ENCODE assay signal across 22 cellular contexts in genomic region chr15:62432702-62433398, GRCh38. TPM values are rescaled to one million over a fixed set of nuclear protein-coding genes. Genes with fewer than 3 reads are reported as not detected.
DNase-seq lines count a peak whose midpoint lies in the region; ATAC-seq, FAIRE-seq and TF ChIP-seq lines count a peak whose summit lies in the region.
"Had no signal": no experiment of that assay in that cellular context is flagged by ENCODE, and none has a peak within 500 bp of the region (broad histone marks: within the 10 kb centered on the region; RNA-seq: fewer than 3 reads in every experiment).

No MANE protein-coding gene starts in this region.

- no peak overlapping the region for H3K4me2 ChIP-seq in keratinocyte (ENCODE audit: control insufficient read depth, extremely low read depth, insufficient read depth, low read depth, low read length)

- H3K36me3 ChIP-seq in keratinocyte (ENCODE audit: control insufficient read depth in 2 of 2, extremely low read depth in 1 of 2, insufficient read depth in 2 of 2, low read length in 2 of 2) (no peaks in the 10 kb centered on the region), small intestine (ENCODE audit: control insufficient read depth in 2 of 2, insufficient read depth in 2 of 2, low read length in 2 of 2) (no peaks in the 10 kb centered on the region)
- H3K36me3 ChIP-seq: HAP-1, MG63, pancreas had no signal

- H3K9me1 ChIP-seq in keratinocyte (ENCODE audit: control insufficient read depth, extremely low read depth, insufficient read depth, low read length) = no peaks in the 10 kb centered on the region

- no peak overlapping the region for H3K4me3 Mint-ChIP-seq in chondrocyte (ENCODE audit: unreplicated experiment)
- H3K4me3 Mint-ChIP-seq: CD8-positive, alpha-beta memory T cell; effector memory CD8-positive, alpha-beta T cell had no signal

- no peak overlapping the region for H3K9ac ChIP-seq in keratinocyte (ENCODE audit: control insufficient read depth, extremely low read depth, insufficient read depth, low read length)

- WGBS in small intestine, 3 donors = 64 to 73% (median 72%) methylated on average over 5 of the region's 5 CpGs

- H4K20me1 ChIP-seq in keratinocyte (ENCODE audit: control insufficient read depth, extremely low read depth, insufficient read depth, low read length) = no peaks in the 10 kb centered on the region

- DNase-seq in AG20443 (ENCODE audit: low spot score) (peak; percentile 24), chondrocyte (ENCODE audit: low spot score) (no peak), keratinocyte (ENCODE audit: low read depth, low spot score) (no peak), small intestine (no peak), NCI-H2029 (lab: John Stamatoyannopoulos, UW) (no peak)
- no peak for DNase-seq in activated CD4-positive, alpha-beta T cell treated with anti-CD3 and anti-CD28 coated beads for 1 hour
- DNase-seq: activated CD4-positive, alpha-beta T cell treated with anti-CD3 and anti-CD28 coated beads, Interleukin-2, amount 50 U/mL, for 1 hour; CD8-positive, alpha-beta memory T cell; DMS79 treated with DMSO at 0.1 percent for 48 hours; effector memory CD8-positive, alpha-beta T cell; IMR-90; left colon; MG63; NCI-H187; NCI-H510A treated with DMSO at 0.1 percent for 48 hours; pancreas; SHP77; T-helper 1 cell; testis had no signal

- peak; percentile 57 for FAIRE-seq in keratinocyte (lab: Jason Lieb, UNC)
- no peak for FAIRE-seq in small intestine (lab: Jason Lieb, UNC)
- FAIRE-seq: pancreas had no signal

- ATAC-seq in HG02610 (IDR thresholded peaks at IDR 0.05; ENCODE audit: unreplicated experiment) (no peak), GM21528 (IDR thresholded peaks at IDR 0.05; ENCODE audit: low FRiP score, unreplicated experiment) (no peak)
- ATAC-seq: effector memory CD8-positive, alpha-beta T cell; left colon; pancreas had no signal

- TF ChIP-seq CTCF in chondrocyte (IDR thresholded peaks at IDR 0.05) = no peak
- no peak for TF ChIP-seq CTCF in keratinocyte (optimal IDR thresholded peaks at IDR 0.05 in 1 of 3, IDR thresholded peaks at IDR 0.05 in 1 of 3, conservative IDR thresholded peaks at IDR 0.05 in 1 of 3; ENCODE audit: extremely low read depth in 1 of 3, insufficient read depth in 2 of 3, low read length in 3 of 3)

- no peak overlapping the region for H2AFZ ChIP-seq in keratinocyte (ENCODE audit: control insufficient read depth, low read length)

- no peak overlapping the region for H3K4me3 ChIP-seq in keratinocyte (ENCODE audit: control insufficient read depth in 2 of 3, extremely low read depth in 1 of 3, insufficient read depth in 2 of 3, low read depth in 1 of 3, low read length in 3 of 3)
- H3K4me3 ChIP-seq in small intestine (ENCODE audit: low read depth in 1 of 2, low read length in 2 of 2) = no peak overlapping the region
- H3K4me3 ChIP-seq: HAP-1, MG63, pancreas, testis had no signal

- H3K9me3 ChIP-seq in keratinocyte (ENCODE audit: control insufficient read depth, low read depth, low read length) (no peaks in the 10 kb centered on the region), small intestine (ENCODE audit: control insufficient read depth, low read depth) (no peaks in the 10 kb centered on the region)
- H3K9me3 ChIP-seq: HAP-1, MG63, pancreas, testis had no signal

- H3K27me3 ChIP-seq in keratinocyte (ENCODE audit: control insufficient read depth, extremely low read depth, insufficient read depth, low read length) (no peaks in the 10 kb centered on the region), small intestine (ENCODE audit: control insufficient read depth in 2 of 2, insufficient read depth in 2 of 2, low read length in 2 of 2) (no peaks in the 10 kb centered on the region)
- H3K27me3 ChIP-seq: MG63, pancreas, testis had no signal

- dilution Hi-C loops in keratinocyte (cut with MboI; ENCODE audit: extremely low pct_ligation_motif_present, low sequenced_read_pairs) = no loop called here

- no peak overlapping the region for H3K27ac ChIP-seq in keratinocyte (ENCODE audit: control insufficient read depth, insufficient read depth, low read length)
- peak overlapping the region; percentile 29 to 58 for H3K27ac ChIP-seq in small intestine (ENCODE audit: low read depth in 1 of 2, low read length in 1 of 2)
- H3K27ac ChIP-seq: pancreas, testis had no signal

- H3K4me1 ChIP-seq in keratinocyte (ENCODE audit: control insufficient read depth, extremely low read depth, insufficient read depth, low read length) (no peaks in the 10 kb centered on the region), small intestine (ENCODE audit: control insufficient read depth in 2 of 2, insufficient read depth in 1 of 2, low read depth in 1 of 2, low read length in 1 of 2) (peaks cover 0 to 3% of the 10 kb centered on the region in 2 donors)
- H3K4me1 ChIP-seq: HAP-1, pancreas had no signal

- peaks cover 10% of the 10 kb centered on the region for H3K4me1 Mint-ChIP-seq in chondrocyte (ENCODE audit: low read depth)
- H3K4me1 Mint-ChIP-seq: CD8-positive, alpha-beta memory T cell had no signal

- H3K9me3 Mint-ChIP-seq in chondrocyte (ENCODE audit: low read depth) = no peaks in the 10 kb centered on the region
- H3K9me3 Mint-ChIP-seq: CD8-positive, alpha-beta memory T cell; effector memory CD8-positive, alpha-beta T cell had no signal

- H3K36me3 Mint-ChIP-seq in chondrocyte (ENCODE audit: low read depth) = no peaks in the 10 kb centered on the region
- H3K36me3 Mint-ChIP-seq: CD8-positive, alpha-beta memory T cell had no signal

- peak overlapping the region; percentile 5 for H3K27ac Mint-ChIP-seq in chondrocyte (ENCODE audit: unreplicated experiment)
- H3K27ac Mint-ChIP-seq: CD8-positive, alpha-beta memory T cell; effector memory CD8-positive, alpha-beta T cell had no signal

- no peaks in the 10 kb centered on the region for H3K27me3 Mint-ChIP-seq in chondrocyte (ENCODE audit: low read depth)

- no peaks in the 10 kb centered on the region for H3K79me2 ChIP-seq in keratinocyte (ENCODE audit: control insufficient read depth, insufficient read depth, low read length)

RNA-seq across cellular contexts. Expression of gene TLN2, which starts 42.5 kb away (rescaled TPM):
- 11.2 to 17.3 TPM (median 11.8 TPM) in 3 replicates for total RNA-seq in chondrocyte
- polyA plus RNA-seq in keratinocyte (6.4 to 12.1 TPM (median 8.1 TPM) in 3 replicates), small intestine (1 to 10 TPM; 8.4 to 8.9 (median 8.6) TPM)
- 1.6 TPM for polyA plus RNA-seq in keratinocyte (2011; ENCODE audit: low read depth)
- 6.0 and 8.0 TPM in 2 replicates for polyA plus RNA-seq in keratinocyte (2011; cell fraction: cytosol; rRNA removed)
- polyA plus RNA-seq in keratinocyte (2011; cell fraction: nucleus; rRNA removed) = 13.2 and 16.2 TPM in 2 replicates
- polyA plus RNA-seq in keratinocyte (2012; ENCODE audit: low replicate concordance) = 1.2 and 9.8 TPM in 2 replicates
- polyA minus RNA-seq in keratinocyte = 20.0 to 28.4 TPM (median 22.8 TPM) in 3 replicates
- polyA minus RNA-seq in keratinocyte (2011; cell fraction: cytosol; rRNA and poly(A)+ RNA removed) = 10.6 TPM
- polyA minus RNA-seq in keratinocyte (2011; cell fraction: nucleus; rRNA and poly(A)+ RNA removed) = 17.5 and 27.5 TPM in 2 replicates
